8 cellular contexts compared by ENCODE assay signal in genomic region chr9:106862946-106863740, GRCh38. TPM values are rescaled to one million over a fixed set of nuclear protein-coding genes. Genes with fewer than 3 reads are reported as not detected.
DNase-seq lines count a peak whose midpoint lies in the region; ATAC-seq and TF ChIP-seq lines count a peak whose summit lies in the region.

ZNF462 (plus strand) TSS chr9:106863166; CDS start chr9:106923384, 60,218 bp downstream.

- H3K36me3 ChIP-seq in iPS-18a (ENCODE audit: control insufficient read depth, low read depth, low read length), result no peaks in the 10 kb centered on the region

- peaks cover 2% of the 10 kb centered on the region for H3K9me3 Mint-ChIP-seq in activated T-cell treated with anti-CD3 and anti-CD28 coated beads, Interleukin-2, amount 50 U/mL, for 24 hours
- no peaks in the 10 kb centered on the region for H3K9me3 Mint-ChIP-seq in MCF 10A (ENCODE audit: unreplicated experiment)

- BruUV-seq in MCF 10A (replicated peaks; lab: Mats Ljungman, UMichigan), result no TSS peak

- peaks cover 30% of the 10 kb centered on the region for H3K4me1 Mint-ChIP-seq in activated T-cell treated with anti-CD3 and anti-CD28 coated beads, Interleukin-2, amount 50 U/mL, for 24 hours (ENCODE audit: low read depth)
- peaks cover 24% of the 10 kb centered on the region for H3K4me1 Mint-ChIP-seq in MCF 10A (ENCODE audit: insufficient read depth, unreplicated experiment)

- TF ChIP-seq CTCF in MCF 10A (IDR thresholded peaks at IDR 0.05; ENCODE audit: unreplicated experiment), result no peak

- peak within 1 kb of the TSS; percentile 96 for H3K27ac ChIP-seq in iPS-18a (ENCODE audit: low read length)

- CTCF ChIA-PET in MCF 10A (lab: Yijun Ruan, JAX), result interaction anchor here (0.6 to 14.6 kb wide), 18 partner anchors 10 to 1005 kb away, joined by 3 to 121 read pairs (median 3); no protein-coding TSS in a partner anchor

- H3K4me3 Mint-ChIP-seq in activated T-cell treated with anti-CD3 and anti-CD28 coated beads, Interleukin-2, amount 50 U/mL, for 24 hours, result peak within 1 kb of the TSS; percentile 70
- peak within 1 kb of the TSS; percentile 84 for H3K4me3 Mint-ChIP-seq in MCF 10A (ENCODE audit: unreplicated experiment)

- peaks cover 79% of the 10 kb centered on the region for H3K27me3 Mint-ChIP-seq in activated T-cell treated with anti-CD3 and anti-CD28 coated beads, Interleukin-2, amount 50 U/mL, for 24 hours
- no peaks in the 10 kb centered on the region for H3K27me3 Mint-ChIP-seq in MCF 10A (ENCODE audit: insufficient read depth, unreplicated experiment)

- no peak for DNase-seq in activated T-cell treated with anti-CD3 and anti-CD28 coated beads, Interleukin-2, amount 50 U/mL, for 24 hours
- no peak for DNase-seq in activated T-cell treated with anti-CD3 and anti-CD28 coated beads for 4 hours
- DNase-seq in NCI-H748 treated with DMSO at 0.1 percent for 48 hours (lab: John Stamatoyannopoulos, UW), result peak; percentile 66
- peak; percentile 73 for DNase-seq in MCF 10A (ENCODE audit: unreplicated experiment)
- peak; percentile 66 for DNase-seq in sciatic nerve (ENCODE audit: low spot score)

- intact Hi-C loops in MCF 10A (cut with micrococcal nuclease), result loop anchor here (1.0 to 10.0 kb wide), 12 partner anchors 29 to 1021 kb away; no protein-coding TSS in a partner anchor
- intact Hi-C loops in sciatic nerve (cut with DNase I), result loop anchor here (10.0 kb wide), 1 partner anchor 62 kb away; no protein-coding TSS in a partner anchor

- peak within 1 kb of the TSS; percentile 3 for H3K27ac Mint-ChIP-seq in activated T-cell treated with anti-CD3 and anti-CD28 coated beads, Interleukin-2, amount 50 U/mL, for 24 hours
- H3K27ac Mint-ChIP-seq in MCF 10A (ENCODE audit: low read depth, unreplicated experiment), result peak within 1 kb of the TSS; percentile 53

- H3K4me3 ChIP-seq in iPS-18a (ENCODE audit: low read length), result peak within 1 kb of the TSS; percentile 95

- POLR2A ChIA-PET in MCF 10A (lab: Yijun Ruan, JAX), result interaction anchor here (0.6 to 18.0 kb wide), 22 partner anchors 8 to 422 kb away, joined by 3 to 710 read pairs (median 4); no protein-coding TSS in a partner anchor

- H3K4me1 ChIP-seq in iPS-18a (ENCODE audit: control insufficient read depth, low read depth, low read length), result peaks cover 46% of the 10 kb centered on the region

- peak within 1 kb of the TSS; percentile 96 for H3K9ac ChIP-seq in iPS-18a (ENCODE audit: low read length)

- H3K9me3 ChIP-seq in iPS-18a (ENCODE audit: control insufficient read depth, low read depth, low read length), result no peaks in the 10 kb centered on the region

- H3K27me3 ChIP-seq in iPS-18a (ENCODE audit: control insufficient read depth, insufficient read depth, low read length), result no peaks in the 10 kb centered on the region

- ATAC-seq in sciatic nerve (peak; percentile 76), GM18498 (IDR thresholded peaks at IDR 0.05; ENCODE audit: unreplicated experiment) (no peak), HG02759 (IDR thresholded peaks at IDR 0.05; ENCODE audit: unreplicated experiment) (no peak)

- H3K36me3 Mint-ChIP-seq in activated T-cell treated with anti-CD3 and anti-CD28 coated beads, Interleukin-2, amount 50 U/mL, for 24 hours (ENCODE audit: low read depth), result no peaks in the 10 kb centered on the region
- peaks cover 6% of the 10 kb centered on the region for H3K36me3 Mint-ChIP-seq in MCF 10A (ENCODE audit: insufficient read depth, unreplicated experiment)

RNA-seq across cellular contexts. Expression of gene ZNF462, which starts in this region (rescaled TPM):
- total RNA-seq in MCF 10A (2022), result 45.7 and 47.2 TPM in 2 replicates
- total RNA-seq in sciatic nerve, result 51.1 TPM

Comparison
In these comparisons a context has a peak if more than half of its experiments do, and no peak if none do; other contexts are left out.
1. DNase-seq: peak in NCI-H748 treated with DMSO at 0.1 percent for 48 hours (single experiment), MCF 10A (single experiment) and sciatic nerve (single experiment); none in activated T-cell treated with anti-CD3 and anti-CD28 coated beads, Interleukin-2, amount 50 U/mL, for 24 hours (single experiment) and activated T-cell treated with anti-CD3 and anti-CD28 coated beads for 4 hours (single experiment).